Comparison of ENCODE assay signal across 19 cellular contexts in the genomic region with DNA sequence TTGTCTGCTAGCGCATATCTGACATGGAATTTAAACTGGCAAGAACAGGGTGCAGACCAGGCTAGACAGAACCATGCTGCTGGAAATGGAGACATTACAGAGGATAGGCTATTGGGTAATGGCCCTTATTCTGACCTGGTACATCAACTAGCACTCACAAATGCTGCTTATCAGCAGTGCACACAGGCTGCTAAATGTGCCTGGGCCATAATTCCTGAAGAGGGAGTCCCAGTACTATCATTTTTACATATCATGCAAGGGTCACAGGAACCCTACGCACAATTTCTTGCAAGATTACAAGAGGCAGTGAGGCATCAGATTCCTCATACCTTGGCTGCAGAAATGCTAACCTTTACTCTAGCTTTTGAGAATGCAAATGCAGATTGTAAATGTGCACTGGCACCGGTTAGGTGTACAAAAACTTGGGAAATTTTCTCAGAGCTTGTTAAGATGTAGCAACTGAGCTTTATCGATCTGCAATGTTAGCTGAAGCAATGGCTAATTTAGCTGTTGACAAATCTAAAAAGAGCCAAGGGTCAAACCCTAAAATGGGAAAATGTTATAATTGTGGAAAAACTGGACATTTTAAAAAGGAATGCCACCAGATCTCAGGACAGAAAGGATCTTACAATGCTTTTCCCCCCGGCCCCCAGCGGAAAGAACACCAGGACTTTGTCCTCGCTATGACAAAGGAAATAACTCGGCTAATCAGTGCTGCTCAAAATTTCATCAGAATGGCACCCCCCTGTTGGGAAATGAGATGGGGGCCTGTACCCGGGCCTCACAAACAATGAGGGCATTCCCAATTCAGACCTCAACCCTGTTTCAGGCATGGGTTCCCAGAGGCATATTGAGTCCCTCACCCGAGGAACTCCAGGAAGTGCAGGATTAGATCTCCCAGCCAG. TPM values are rescaled to one million over a fixed set of nuclear protein-coding genes. Genes with fewer than 3 reads are reported as not detected.
DNase-seq lines count a peak whose midpoint lies in the region; ATAC-seq and TF ChIP-seq lines count a peak whose summit lies in the region.
"Had no signal": no experiment of that assay in that cellular context is flagged by ENCODE, and none has a peak within 500 bp of the region (broad histone marks: within the 10 kb centered on the region; RNA-seq: fewer than 3 reads in every experiment).

No MANE protein-coding gene starts in this region.

- DNase-seq in KBM-7 (peak; percentile 40), RPMI7951 (ENCODE audit: low read depth) (peak; percentile 45), left cardiac atrium (no peak), foreskin melanocyte (no peak), NCI-H1417 treated with DMSO at 0.1 percent for 48 hours (lab: John Stamatoyannopoulos, UW) (no peak)
- DNase-seq in NK-92 treated with Interleukin-12 subunit alpha and Interleukin-12 subunit beta, amount 100 ng/mL, for 24 hours (lab: John Stamatoyannopoulos, UW): no peak
- DNase-seq: activated B cell treated with CpG ODN at 0.5 μM for 24 hours; activated CD8-positive, alpha-beta memory T cell treated with anti-CD3 and anti-CD28 coated beads, Interleukin-2, amount 50 U/mL, for 48 hours; DMS79; naive thymus-derived CD8-positive, alpha-beta T cell; NCI-H1694 treated with DMSO at 0.1 percent for 48 hours; stimulated activated CD4-positive, alpha-beta T cell treated with anti-CD3 and anti-CD28 coated beads, Interleukin-4, amount 100 ng/mL, for 4 hours had no signal

- peaks cover 94% of the 10 kb centered on the region for H3K36me3 ChIP-seq in neutrophil
- H3K36me3 ChIP-seq: BLaER1, SJSA1, vagina had no signal

- H3K27me3 ChIP-seq in neutrophil: no peaks in the 10 kb centered on the region
- H3K27me3 ChIP-seq: BLaER1, SJSA1, vagina had no signal

- no peaks in the 10 kb centered on the region for H3K4me1 ChIP-seq in neutrophil (ENCODE audit: control insufficient read depth in 1 of 2, insufficient read depth in 1 of 2, low read depth in 1 of 2, low read length in 1 of 2)
- H3K4me1 ChIP-seq: SJSA1, vagina had no signal

- in situ Hi-C loops in KBM-7 (cut with MboI; ENCODE audit: low pct_unique_long_range_greater_than_20kb, low sequenced_read_pairs): no loop called here

- ATAC-seq in left cardiac atrium: peak; percentile 87 to 94
- ATAC-seq: activated naive CD4-positive, alpha-beta T cell treated with anti-CD3 and anti-CD28 coated beads, Interleukin-2, amount 50 U/mL, for 72 hours; naive thymus-derived CD8-positive, alpha-beta T cell; stimulated activated memory B cell treated with anti-CD40 and anti-IgM and Interleukin-4, amounts not matched to agents 10 μg/mL and 1 μg/mL and 100 μg/mL, for 72 hours had no signal

- no peak overlapping the region for H3K4me3 ChIP-seq in neutrophil (ENCODE audit: low read depth in 1 of 2, low read length in 1 of 2)
- H3K4me3 ChIP-seq: BLaER1, SJSA1, vagina had no signal

- no peak for TF ChIP-seq CTCF in neutrophil (IDR thresholded peaks at IDR 0.05)

- intact Hi-C loops in left cardiac atrium (cut with DNase I): no loop called here

- peak overlapping the region; percentile 88 for H3K27ac ChIP-seq in neutrophil
- H3K27ac ChIP-seq: BLaER1, SJSA1, vagina had no signal

- no peaks in the 10 kb centered on the region for H3K9me3 ChIP-seq in neutrophil
- H3K9me3 ChIP-seq: SJSA1, vagina had no signal

RNA-seq across cellular contexts. Expression of a gene that starts 21.1 kb away (rescaled TPM):
- 2.8 and 6.1 TPM in 2 replicates for total RNA-seq in RPMI7951 (2014; rRNA removed; shearing (Covaris generic))
- 1 to 10 TPM; 2.1 to 3.1 TPM for total RNA-seq in left cardiac atrium
- total RNA-seq: endodermal cell, vagina had no signal

RNA-seq across cellular contexts. Expression of a gene that starts 36.5 kb away (rescaled TPM):
- total RNA-seq in RPMI7951 (2014; rRNA removed; shearing (Covaris generic)): 0.49 and 0.72 TPM in 2 replicates
- 1 to 10 TPM; 2.9 to 3.1 TPM for total RNA-seq in left cardiac atrium
- total RNA-seq: activated B cell treated with CpG ODN at 0.5 μM for 24 hours; activated naive CD4-positive, alpha-beta T cell treated with anti-CD3 and anti-CD28 coated beads, Interleukin-2, amount 50 U/mL, for 72 hours; naive thymus-derived CD8-positive, alpha-beta T cell; vagina had no signal

RNA-seq across cellular contexts. Expression of a gene that starts 57.4 kb away (rescaled TPM):
- not detected in 2 replicates for total RNA-seq in RPMI7951 (2014; rRNA removed; shearing (Covaris generic))
- total RNA-seq in left cardiac atrium: 1 to 10 TPM; 1.4 to 2.2 TPM
- total RNA-seq: endodermal cell, SJSA1 had no signal

Comparison
In these comparisons a context has a peak if more than half of its experiments do, and no peak if none do; other contexts are left out.
1. DNase-seq: peak in KBM-7 (single experiment) and RPMI7951 (single experiment); none in left cardiac atrium (single experiment), foreskin melanocyte (single experiment), NK-92 treated with Interleukin-12 subunit alpha and Interleukin-12 subunit beta, amount 100 ng/mL, for 24 hours (single experiment) and NCI-H1417 treated with DMSO at 0.1 percent for 48 hours (single experiment).